Comparison of ENCODE assay signal across 20 cellular contexts in the genomic region with DNA sequence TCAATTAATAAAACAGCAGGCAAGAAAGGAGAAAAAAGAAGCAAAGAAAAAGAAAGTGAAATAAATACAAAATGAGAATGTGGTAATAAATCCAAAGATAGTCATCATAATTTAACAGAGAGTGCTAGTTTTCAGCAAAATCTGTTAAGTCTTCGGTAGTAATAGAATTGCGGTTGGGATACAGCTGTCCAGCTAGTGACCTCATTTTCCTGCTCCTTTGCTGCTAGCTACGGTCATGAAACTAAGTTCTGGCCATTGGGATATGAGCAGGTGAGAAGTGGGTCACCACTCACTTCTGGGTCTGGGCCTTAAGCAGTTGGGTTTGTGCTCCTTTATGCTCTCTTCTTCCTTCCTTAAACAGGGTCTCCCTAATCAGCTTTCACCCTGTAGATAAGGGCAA. TPM values are rescaled to one million over a fixed set of nuclear protein-coding genes. Genes with fewer than 3 reads are reported as not detected.
DNase-seq lines count a peak whose midpoint lies in the region; ATAC-seq, FAIRE-seq and TF ChIP-seq lines count a peak whose summit lies in the region.
"Had no signal": no experiment of that assay in that cellular context is flagged by ENCODE, and none has a peak within 500 bp of the region (broad histone marks: within the 10 kb centered on the region; RNA-seq: fewer than 3 reads in every experiment).

No MANE protein-coding gene starts in this region.

- H3K9me3 Mint-ChIP-seq in neural crest cell (peaks cover 10% of the 10 kb centered on the region), H9 (peaks cover 10 to 16% of the 10 kb centered on the region in 2 experiments)

- CTCF ChIA-PET in IMR-90 (lab: Yijun Ruan, JAX): no interaction called here
- CTCF ChIA-PET in H1 (lab: Charles Lee; ENCODE audit: partially characterized antibody): no interaction called here

- no CpG with 5 or more reads among the region's 3 CpGs for WGBS in IMR-90 (ENCODE audit: extremely low coverage in 2 of 2, insufficient read length in 1 of 2), 2 experiments
- 83% methylated on average over 3 of the region's 3 CpGs; no CpG with 5 or more reads in 1 of the 2 experiments for WGBS in H1 (ENCODE audit: extremely low coverage in 1 of 2, insufficient coverage in 1 of 2, insufficient read length in 1 of 2, insufficient replicate concordance in 2 of 2, low coverage in 1 of 2, low lambda C conversion rate in 2 of 2, missing lambda C conversion rate in 1 of 2), 2 experiments
- WGBS in adrenal gland, 4 donors: 90 to 97% (median 93%) methylated on average over 3 of the region's 3 CpGs
- WGBS in H9 (ENCODE audit: extremely low coverage, insufficient read length, low lambda C conversion rate): no CpG with 5 or more reads among the region's 3 CpGs

- H2AK5ac ChIP-seq in IMR-90 (ENCODE audit: low read depth, low read length) (peak overlapping the region; percentile 43), H1 (ENCODE audit: low read depth, low read length) (no peak overlapping the region), H9 (ENCODE audit: insufficient read length, low read length) (no peak overlapping the region)

- no peak overlapping the region for H2BK120ac ChIP-seq in IMR-90 (ENCODE audit: low read depth, low read length)
- no peak overlapping the region for H2BK120ac ChIP-seq in H1 (replicated peaks; ENCODE audit: low read depth, low read length)
- no peak overlapping the region for H2BK120ac ChIP-seq in H9 (ENCODE audit: low read depth, low read length, poor library complexity, severe bottlenecking)

- DNase-seq in IMR-90: no peak
- peak; percentile 14 for DNase-seq in RPMI7951 (ENCODE audit: low read depth)
- DNase-seq in H1 (ENCODE audit: low read depth in 1 of 2, low spot score in 2 of 2): no peak
- no peak for DNase-seq in neural crest cell (ENCODE audit: low read depth, low spot score)
- DNase-seq in adrenal gland: no peak
- no peak for DNase-seq in H9
- no peak for DNase-seq in OCI-M1 (lab: John Stamatoyannopoulos, UW)
- DNase-seq: C1 segment of cervical spinal cord; CD4-positive, CD25-positive, alpha-beta regulatory T cell; CD8-positive, alpha-beta memory T cell; DMS 273 treated with DMSO at 0.1 percent for 48 hours; DMS79; GDM1; GM23248 had no signal

- H2BK5ac ChIP-seq in IMR-90 (ENCODE audit: low read depth, low read length, poor library complexity, severe bottlenecking) (no peak overlapping the region), H1 (ENCODE audit: low read depth, low read length) (no peak overlapping the region), H9 (ENCODE audit: insufficient read length, low read length) (no peak overlapping the region)

- H3K4me1 Mint-ChIP-seq in neural crest cell (peaks cover 18% of the 10 kb centered on the region), H9 (peaks cover 8 to 10% of the 10 kb centered on the region in 2 experiments)

- no peaks in the 10 kb centered on the region for H3K79me2 ChIP-seq in H1 (ENCODE audit: control insufficient read depth in 1 of 2, insufficient read depth in 2 of 2, low read length in 2 of 2)
- no peaks in the 10 kb centered on the region for H3K79me2 ChIP-seq in H9 (ENCODE audit: insufficient read depth, low read length)

- peak overlapping the region; percentile 27 for H2AFZ ChIP-seq in IMR-90 (replicated peaks; ENCODE audit: low read length, poor library complexity)
- no peak overlapping the region for H2AFZ ChIP-seq in H1 (ENCODE audit: low read length)
- no peak overlapping the region for H2AFZ ChIP-seq in H9 (ENCODE audit: low read length)
- H2AFZ ChIP-seq: GM23248 had no signal

- H2AK9ac ChIP-seq in IMR-90 (replicated peaks; ENCODE audit: low read depth, low read length, poor library complexity): no peak overlapping the region

- H2BK15ac ChIP-seq in IMR-90 (ENCODE audit: low read depth, low read length): no peak overlapping the region
- H2BK15ac ChIP-seq in H1 (ENCODE audit: low read length): 0 out of 2 replicates have a peak overlapping the region, but pooled peaks have one; percentile 31
- H2BK15ac ChIP-seq in H9 (ENCODE audit: low read depth, low read length): no peak overlapping the region

- H2BK12ac ChIP-seq in H1 (ENCODE audit: low read depth, low read length) (no peak overlapping the region), H9 (ENCODE audit: insufficient read length, low read depth, low read length) (no peak overlapping the region)

- H3K4ac ChIP-seq in IMR-90 (ENCODE audit: low read depth, low read length) (no peak overlapping the region), H1 (replicated peaks; ENCODE audit: insufficient read length, low read depth, low read length) (no peak overlapping the region), H9 (ENCODE audit: low read depth, low read length) (no peak overlapping the region)

- no peak overlapping the region for H4K91ac ChIP-seq in IMR-90 (ENCODE audit: insufficient read depth, low read depth, low read length)
- H4K91ac ChIP-seq in H1 (replicated peaks; ENCODE audit: insufficient read length, low read length): no peak overlapping the region
- H4K91ac ChIP-seq in H9 (ENCODE audit: insufficient read length, low read depth, low read length): no peak overlapping the region

- no peak overlapping the region for H3K23ac ChIP-seq in IMR-90 (ENCODE audit: low read depth, low read length)
- H3K23ac ChIP-seq in H1 (ENCODE audit: insufficient read length): no peak overlapping the region
- H3K23ac ChIP-seq in H9 (ENCODE audit: insufficient read length, low read depth, low read length): no peak overlapping the region

- H3K36me3 ChIP-seq in IMR-90 (ENCODE audit: control insufficient read depth, insufficient read depth, low read length): no peaks in the 10 kb centered on the region
- H3K36me3 ChIP-seq in H1 (ENCODE audit: control insufficient read depth in 2 of 4, insufficient read depth in 4 of 4, low read length in 3 of 4): no peaks in the 10 kb centered on the region
- no peaks in the 10 kb centered on the region for H3K36me3 ChIP-seq in adrenal gland (replicated peaks in 1 of 2)
- H3K36me3 ChIP-seq: HAP-1 had no signal

- no TSS peak for BruUV-seq in IMR-90 (replicated peaks; lab: Mats Ljungman, UMichigan)

- no peak for TF ChIP-seq EP300 in H1 (IDR thresholded peaks at IDR 0.05; ENCODE audit: borderline replicate concordance in 1 of 2, low read depth in 2 of 2, low read length in 2 of 2)

- no peak for ATAC-seq in IMR-90 (ENCODE audit: low read depth)
- ATAC-seq in HG02981 (IDR thresholded peaks at IDR 0.05; ENCODE audit: unreplicated experiment): no peak
- ATAC-seq: GM12878 had no signal

- peaks cover 8% of the 10 kb centered on the region for H3K4me1 ChIP-seq in IMR-90 (ENCODE audit: control insufficient read depth, insufficient read depth, low read length)
- H3K4me1 ChIP-seq in H1 (replicated peaks in 1 of 4; ENCODE audit: control insufficient read depth in 3 of 4, insufficient read depth in 4 of 4, low read length in 3 of 4): no peaks in the 10 kb centered on the region
- peaks cover 0 to 10% of the 10 kb centered on the region in 2 donors for H3K4me1 ChIP-seq in adrenal gland (replicated peaks in 1 of 2)
- H3K4me1 ChIP-seq in H9 (ENCODE audit: insufficient read depth, low read length): no peaks in the 10 kb centered on the region

- dilution Hi-C loops in IMR-90 (cut with HindIII; ENCODE audit: low sequenced_read_pairs, unreplicated experiment): no loop called here

- H4K5ac ChIP-seq in IMR-90 (ENCODE audit: low read depth, low read length) (no peak overlapping the region), H1 (ENCODE audit: insufficient read length, low read depth, low read length) (no peak overlapping the region), H9 (ENCODE audit: insufficient read length, low read depth, low read length) (no peak overlapping the region)

- H3K56ac ChIP-seq in IMR-90 (ENCODE audit: extremely low read depth, insufficient read depth, low read length) (no peak overlapping the region), H1 (replicated peaks; ENCODE audit: insufficient read length, low read depth, low read length) (no peak overlapping the region), H9 (ENCODE audit: insufficient read length, low read depth, low read length) (no peak overlapping the region)

- H3K9ac ChIP-seq in IMR-90 (ENCODE audit: low read depth, low read length): no peak overlapping the region
- no peak overlapping the region for H3K9ac ChIP-seq in H1 (replicated peaks in 1 of 4; ENCODE audit: extremely low read depth in 1 of 4, low read depth in 3 of 4, low read length in 3 of 4)
- H3K9ac ChIP-seq in H9 (ENCODE audit: extremely low read depth, insufficient read length, low read length): no peak overlapping the region
- H3K9ac ChIP-seq: GM23248 had no signal

- no peak overlapping the region for H3K27ac Mint-ChIP-seq in neural crest cell (ENCODE audit: unreplicated experiment)
- H3K27ac Mint-ChIP-seq in H9: no peak overlapping the region
- H3K27ac Mint-ChIP-seq: CD8-positive, alpha-beta memory T cell; HFFc6 had no signal

- TF ChIP-seq RAD21 in IMR-90 (IDR thresholded peaks at IDR 0.05; ENCODE audit: low read length) (no peak), H1 (IDR thresholded peaks at IDR 0.05 in 1 of 2, conservative IDR thresholded peaks at IDR 0.05 in 1 of 2; ENCODE audit: low read depth in 2 of 2, low read length in 2 of 2) (no peak)

- no peaks in the 10 kb centered on the region for H3K9me3 ChIP-seq in IMR-90 (ENCODE audit: control insufficient read depth, insufficient read depth, low read length)
- no peaks in the 10 kb centered on the region; a peak in 1 of 4 replicates for H3K9me3 ChIP-seq in H1 (ENCODE audit: insufficient read depth in 2 of 2, low read depth in 1 of 2, low read length in 1 of 2)
- H3K9me3 ChIP-seq in adrenal gland (replicated peaks in 1 of 3): no peaks in the 10 kb centered on the region
- no peaks in the 10 kb centered on the region for H3K9me3 ChIP-seq in H9 (ENCODE audit: control insufficient read depth, low read depth, low read length)
- H3K9me3 ChIP-seq: HAP-1 had no signal

- H3K79me1 ChIP-seq in IMR-90 (ENCODE audit: low read depth in 1 of 2, low read length in 2 of 2): peaks cover 5 to 12% of the 10 kb centered on the region in 2 experiments; a peak in 3 of 4 replicates
- no peaks in the 10 kb centered on the region for H3K79me1 ChIP-seq in H1 (ENCODE audit: low read depth, low read length)
- H3K79me1 ChIP-seq in H9 (ENCODE audit: insufficient read depth, low read depth, low read length, poor library complexity, severe bottlenecking): no peaks in the 10 kb centered on the region

- H3K27me3 ChIP-seq in IMR-90 (ENCODE audit: control insufficient read depth, insufficient read depth, low read length): no peaks in the 10 kb centered on the region
- peaks cover 6 to 28% (median 18%) of the 10 kb centered on the region in 4 experiments for H3K27me3 ChIP-seq in H1 (replicated peaks in 1 of 4; ENCODE audit: control insufficient read depth in 3 of 4, extremely low read depth in 1 of 4, insufficient read depth in 3 of 4, low read length in 3 of 4)
- no peaks in the 10 kb centered on the region for H3K27me3 ChIP-seq in adrenal gland
- H3K27me3 ChIP-seq in H9 (ENCODE audit: insufficient read depth, low read length): peaks cover 15% of the 10 kb centered on the region; the same call in 1 of the 2 replicates

- H3K18ac ChIP-seq in IMR-90 (ENCODE audit: low read depth, low read length): no peak overlapping the region
- no peak overlapping the region for H3K18ac ChIP-seq in H1 (ENCODE audit: extremely low read depth, low read length)
- H3K18ac ChIP-seq in H9 (ENCODE audit: insufficient read length, low read depth, low read length): no peak overlapping the region

- H3K4me3 Mint-ChIP-seq in neural crest cell: peak overlapping the region; percentile 35
- no peak overlapping the region for H3K4me3 Mint-ChIP-seq in H9
- H3K4me3 Mint-ChIP-seq: HFFc6 had no signal

- peaks cover 18% of the 10 kb centered on the region for H3K27me3 Mint-ChIP-seq in neural crest cell (ENCODE audit: low read depth)
- peaks cover 48% of the 10 kb centered on the region for H3K27me3 Mint-ChIP-seq in H9 (ENCODE audit: low read depth)
- H3K27me3 Mint-ChIP-seq: CD8-positive, alpha-beta memory T cell had no signal

- intact Hi-C loops in IMR-90 (cut with micrococcal nuclease): no loop called here
- intact Hi-C loops in adrenal gland (cut with DNase I): no loop called here

- H3K36me3 Mint-ChIP-seq in neural crest cell (ENCODE audit: low read depth): peaks cover 7% of the 10 kb centered on the region
- peaks cover 0 to 11% (median 3%) of the 10 kb centered on the region in 3 experiments; a peak in 4 of 7 replicates for H3K36me3 Mint-ChIP-seq in H9 (ENCODE audit: insufficient read depth in 1 of 3, low read depth in 3 of 3)

- in situ Hi-C loops in IMR-90 (cut with MboI; ENCODE audit: low sequenced_read_pairs): loop anchor here (10.0 kb wide), 1 partner anchor 72 kb away; a partner anchor contains a TSS

- H4K20me1 ChIP-seq in IMR-90 (ENCODE audit: insufficient read depth, low read length) (0 out of 2 replicates have a peak, but pooled peaks cover 5% of the 10 kb centered on the region), H1 (replicated peaks in 1 of 2; ENCODE audit: control insufficient read depth in 1 of 2, insufficient read depth in 2 of 2, low read length in 2 of 2) (no peaks in the 10 kb centered on the region), H9 (ENCODE audit: control insufficient read depth, insufficient read depth, insufficient read length) (no peaks in the 10 kb centered on the region)

- POLR2A ChIA-PET in IMR-90 (lab: Charles Lee; ENCODE audit: unreplicated experiment) (no interaction called here), H1 (lab: Charles Lee; ENCODE audit: partially characterized antibody) (no interaction called here)

- H3K9me1 ChIP-seq in IMR-90 (ENCODE audit: insufficient read depth, low read length): peaks cover 4% of the 10 kb centered on the region; the same call in 1 of the 2 replicates

- H3T11ph ChIP-seq in H9 (ENCODE audit: low read length): no peak overlapping the region

- H3K14ac ChIP-seq in IMR-90 (replicated peaks; ENCODE audit: low read depth, low read length): no peak overlapping the region
- no peak overlapping the region for H3K14ac ChIP-seq in H1 (ENCODE audit: insufficient read length)
- no peak overlapping the region for H3K14ac ChIP-seq in H9 (ENCODE audit: insufficient read depth, low read length)

- H3K27ac ChIP-seq in IMR-90 (ENCODE audit: insufficient read depth, low read length) (no peak overlapping the region), H1 (ENCODE audit: low read depth, low read length) (no peak overlapping the region), adrenal gland (no peak overlapping the region), H9 (ENCODE audit: insufficient read length, low read depth, low read length) (no peak overlapping the region)
- H3K27ac ChIP-seq: GM23248 had no signal

- H3K23me2 ChIP-seq in H1 (ENCODE audit: low read depth, low read length) (peaks cover 15% of the 10 kb centered on the region), H9 (ENCODE audit: insufficient read length, low read depth, low read length, poor library complexity, severe bottlenecking) (peaks cover 10% of the 10 kb centered on the region)

- FAIRE-seq in H1 (lab: Jason Lieb, UNC): no peak
- FAIRE-seq: D721Med, GM12878, GM18507 had no signal

- H2BK20ac ChIP-seq in IMR-90 (ENCODE audit: low read depth, low read length) (no peak overlapping the region), H1 (ENCODE audit: low read length) (no peak overlapping the region), H9 (ENCODE audit: low read depth, low read length, poor library complexity, severe bottlenecking) (no peak overlapping the region)

- H3K4me2 ChIP-seq in IMR-90 (ENCODE audit: low read depth, low read length): no peak overlapping the region
- no peak overlapping the region for H3K4me2 ChIP-seq in H1 (ENCODE audit: insufficient read depth in 1 of 2, low read depth in 2 of 2, low read length in 2 of 2)
- no peak overlapping the region for H3K4me2 ChIP-seq in H9 (ENCODE audit: insufficient read depth, insufficient read length, low read length)

- no peak for TF ChIP-seq CTCF in IMR-90 (conservative IDR thresholded peaks at IDR 0.05; ENCODE audit: low read depth, low read length)
- TF ChIP-seq CTCF in H1 (IDR thresholded peaks at IDR 0.05; ENCODE audit: control extremely low read depth in 1 of 3, insufficient read depth in 1 of 3, low read depth in 1 of 3, low read length in 3 of 3): no peak
- no peak for TF ChIP-seq CTCF in neural crest cell (conservative IDR thresholded peaks at IDR 0.05)
- no peak for TF ChIP-seq CTCF in adrenal gland (IDR thresholded peaks at IDR 0.05)
- TF ChIP-seq CTCF in H9 (conservative IDR thresholded peaks at IDR 0.05): no peak

- H3K4me3 ChIP-seq in IMR-90 (ENCODE audit: insufficient read depth, low read depth, low read length) (no peak overlapping the region), H1 (ENCODE audit: extremely low read depth in 1 of 4, insufficient read depth in 2 of 4, low read depth in 3 of 4, low read length in 4 of 4) (no peak overlapping the region), adrenal gland (no peak overlapping the region)
- H3K4me3 ChIP-seq: GM12878, GM23248, HAP-1 had no signal

- H4K8ac ChIP-seq in IMR-90 (ENCODE audit: low read depth in 2 of 2, low read length in 2 of 2): no peak overlapping the region
- no peak overlapping the region for H4K8ac ChIP-seq in H1 (ENCODE audit: extremely low read depth, insufficient read depth, low read length)
- H4K8ac ChIP-seq in H9 (replicated peaks; ENCODE audit: insufficient read length, low read depth, low read length): no peak overlapping the region

- TF ChIP-seq POLR2A in IMR-90 (IDR thresholded peaks at IDR 0.05; ENCODE audit: low read depth, low read length): no peak
- no peak for TF ChIP-seq POLR2A in H1 (IDR thresholded peaks at IDR 0.05; ENCODE audit: control extremely low read depth in 1 of 2, low read depth in 2 of 2, low read length in 2 of 2)
- no peak for TF ChIP-seq POLR2A in adrenal gland (IDR thresholded peaks at IDR 0.05)

RNA-seq across cellular contexts. Expression of a gene that starts 11.7 kb away (rescaled TPM):
- total RNA-seq in IMR-90 (2012; rRNA removed) (9.7 and 13.4 TPM in 2 replicates), neural crest cell (10.0 and 12.4 TPM in 2 replicates), adrenal gland (1 to 10 TPM; 1.1 to 7.1 (median 4.7) TPM), H9 (2021) (7.0 and 8.6 TPM in 2 replicates)
- polyA plus RNA-seq in IMR-90 (2012; rRNA removed) (1.6 and 2.0 TPM in 2 replicates), H1 (2011; rRNA removed) (1.1 and 2.1 TPM in 2 replicates), adrenal gland (1 to 10 TPM in 1 of 3 donors, under 1 TPM in 2; 0.81 to 1.2 (median 0.88) TPM)
- polyA plus RNA-seq in IMR-90 (2012; cell fraction: cytosol; rRNA removed): 0.21 and 0.30 TPM in 2 replicates
- polyA plus RNA-seq in IMR-90 (2012; cell fraction: nucleus; rRNA removed; ENCODE audit: low replicate concordance): 1.1 and 6.6 TPM in 2 replicates
- 3.6 and 4.4 TPM in 2 replicates for total RNA-seq in RPMI7951 (2014; rRNA removed; shearing (Covaris generic))
- total RNA-seq in H1 (2021; fragmentation: NEBNext Ultra II Directional; extraction: Animal tissue kit (Norgen Biotek cat#: 25700)): 5.8 and 7.9 TPM in 2 replicates
- 2.4 TPM for polyA plus RNA-seq in H1 (2011; cell fraction: cytosol; rRNA removed)
- polyA plus RNA-seq in H1 (2011; cell fraction: nucleus; rRNA removed): 3.7 TPM
- polyA plus RNA-seq in H1 (2012, experiment 1 of 2): 1.7 to 3.3 TPM (median 2.3 TPM) in 4 replicates
- 0.26 TPM for polyA plus RNA-seq in H1 (2012, experiment 2 of 2)
- polyA plus RNA-seq in H1 (2013, experiment 1 of 2): 2.7 TPM
- polyA plus RNA-seq in H1 (2013, experiment 2 of 2): 2.4 TPM
- polyA minus RNA-seq in H1 (2011; rRNA and poly(A)+ RNA removed): 17.0 and 21.3 TPM in 2 replicates
- 7.1 TPM for polyA minus RNA-seq in H1 (2011; cell fraction: cytosol; rRNA and poly(A)+ RNA removed)
- polyA minus RNA-seq in H1 (2011; cell fraction: nucleus; rRNA and poly(A)+ RNA removed): 23.8 TPM
